Comparison of ENCODE assay signal across 16 cellular contexts in genomic region chr3:138049157-138049919, GRCh38. TPM values are rescaled to one million over a fixed set of nuclear protein-coding genes. Genes with fewer than 3 reads are reported as not detected.
DNase-seq lines count a peak whose midpoint lies in the region; ATAC-seq and TF ChIP-seq lines count a peak whose summit lies in the region.
"Had no signal": no experiment of that assay in that cellular context is flagged by ENCODE, and none has a peak within 500 bp of the region (broad histone marks: within the 10 kb centered on the region; RNA-seq: fewer than 3 reads in every experiment).

No MANE protein-coding gene starts in this region.

- peak overlapping the region; percentile 83 for H2AK9ac ChIP-seq in IMR-90 (replicated peaks; ENCODE audit: low read depth, low read length, poor library complexity)

- H3K4me1 Mint-ChIP-seq in endodermal cell = peaks cover 30% of the 10 kb centered on the region

- H3K4me2 ChIP-seq in IMR-90 (ENCODE audit: low read depth, low read length) = no peak overlapping the region
- H3K4me2 ChIP-seq: PC-9 had no signal

- H3K4me3 Mint-ChIP-seq in endodermal cell = no peak overlapping the region
- H3K4me3 Mint-ChIP-seq: activated CD8-positive, alpha-beta T cell treated with anti-CD3 and anti-CD28 coated beads for 36 hours had no signal

- H3K27me3 Mint-ChIP-seq in endodermal cell (ENCODE audit: insufficient read depth) = peaks cover 9% of the 10 kb centered on the region

- peak overlapping the region in 1 of 2 experiments; percentile 74; a peak in 3 of 4 replicates for H4K8ac ChIP-seq in IMR-90 (ENCODE audit: low read depth in 2 of 2, low read length in 2 of 2)

- in situ Hi-C loops in IMR-90 (cut with MboI; ENCODE audit: low sequenced_read_pairs) = no loop called here

- no peak for TF ChIP-seq POLR2A in IMR-90 (IDR thresholded peaks at IDR 0.05; ENCODE audit: low read depth, low read length)

- BruUV-seq in IMR-90 (replicated peaks; lab: Mats Ljungman, UMichigan) = no TSS peak

- ATAC-seq in IMR-90 (ENCODE audit: low read depth) (peak; percentile 84), HG02588 (IDR thresholded peaks at IDR 0.05; ENCODE audit: unreplicated experiment) (no peak), HG03139 (IDR thresholded peaks at IDR 0.05; ENCODE audit: unreplicated experiment) (no peak)
- ATAC-seq: activated CD8-positive, alpha-beta T cell treated with anti-CD3 and anti-CD28 coated beads for 36 hours had no signal

- peaks cover 2% of the 10 kb centered on the region for H3K36me3 Mint-ChIP-seq in endodermal cell (ENCODE audit: low read depth)

- 79% methylated on average over 3 of the region's 9 CpGs; no CpG with 5 or more reads in 1 of the 2 experiments for WGBS in IMR-90 (ENCODE audit: extremely low coverage in 2 of 2, insufficient read length in 1 of 2), 2 experiments
- WGBS in endodermal cell (ENCODE audit: insufficient coverage in 1 of 2, insufficient read length in 1 of 2), 2 experiments = 85 to 94% methylated on average over 7 to 9 of the region's 9 CpGs

- peak; percentile 18; the same call in 1 of the 2 replicates for TF ChIP-seq RAD21 in IMR-90 (IDR thresholded peaks at IDR 0.05; ENCODE audit: low read length)

- no peaks in the 10 kb centered on the region; the same call in 1 of the 2 replicates for H3K36me3 ChIP-seq in IMR-90 (ENCODE audit: control insufficient read depth, insufficient read depth, low read length)
- H3K36me3 ChIP-seq in endodermal cell (ENCODE audit: control insufficient read depth, insufficient read depth, low read length) = peaks cover 41% of the 10 kb centered on the region

- POLR2A ChIA-PET in IMR-90 (lab: Charles Lee; ENCODE audit: unreplicated experiment) = no interaction called here

- H3K4me3 ChIP-seq in IMR-90 (ENCODE audit: insufficient read depth, low read depth, low read length) = no peak overlapping the region
- no peak overlapping the region for H3K4me3 ChIP-seq in endodermal cell (ENCODE audit: low read length)
- no peak overlapping the region for H3K4me3 ChIP-seq in retinal pigment epithelial cell (ENCODE audit: low read length)
- H3K4me3 ChIP-seq: PC-9 had no signal

- H2AK5ac ChIP-seq in IMR-90 (ENCODE audit: low read depth, low read length) = peak overlapping the region; percentile 94; the same call in 1 of the 2 replicates

- H2AFZ ChIP-seq in IMR-90 (replicated peaks; ENCODE audit: low read length, poor library complexity) = peak overlapping the region; percentile 64
- H2AFZ ChIP-seq: PC-9 had no signal

- CTCF ChIA-PET in IMR-90 (lab: Yijun Ruan, JAX) = interaction anchor here (0.8 kb wide), 1 partner anchor 10 kb away, joined by 3 read pairs; no protein-coding TSS in a partner anchor

- peaks cover 10% of the 10 kb centered on the region for H3K9me1 ChIP-seq in IMR-90 (ENCODE audit: insufficient read depth, low read length)

- H3K4ac ChIP-seq in IMR-90 (ENCODE audit: low read depth, low read length) = peak overlapping the region; percentile 94

- H3K9ac ChIP-seq in IMR-90 (ENCODE audit: low read depth, low read length) (no peak overlapping the region), endodermal cell (ENCODE audit: extremely low read depth, low read length, poor library complexity, severe bottlenecking) (no peak overlapping the region)

- H3K27me3 ChIP-seq in IMR-90 (ENCODE audit: control insufficient read depth, insufficient read depth, low read length) (no peaks in the 10 kb centered on the region), endodermal cell (ENCODE audit: control insufficient read depth, insufficient read depth, low read length, poor library complexity, severe bottlenecking) (no peaks in the 10 kb centered on the region)

- H3K9me3 Mint-ChIP-seq in endodermal cell = no peaks in the 10 kb centered on the region

- H3K18ac ChIP-seq in IMR-90 (ENCODE audit: low read depth, low read length) = peak overlapping the region; percentile 66

- peaks cover 11% of the 10 kb centered on the region for H3K4me1 ChIP-seq in IMR-90 (ENCODE audit: control insufficient read depth, insufficient read depth, low read length)
- H3K4me1 ChIP-seq in endodermal cell (ENCODE audit: control insufficient read depth, insufficient read depth, low read length) = peaks cover 18% of the 10 kb centered on the region

- peak overlapping the region; percentile 86 for H4K91ac ChIP-seq in IMR-90 (ENCODE audit: insufficient read depth, low read depth, low read length)

- peaks cover 4% of the 10 kb centered on the region for H4K20me1 ChIP-seq in IMR-90 (ENCODE audit: insufficient read depth, low read length)

- H3K56ac ChIP-seq in IMR-90 (ENCODE audit: extremely low read depth, insufficient read depth, low read length) = no peak overlapping the region

- intact Hi-C loops in IMR-90 (cut with micrococcal nuclease) = loop anchor here (5.0 to 10.0 kb wide), 2 partner anchors 1015 to 1157 kb away; no protein-coding TSS in a partner anchor

- 0 out of 4 replicates have a peak, but pooled peaks cover 0 to 7% of the 10 kb centered on the region in 2 experiments for H3K79me1 ChIP-seq in IMR-90 (ENCODE audit: low read depth in 1 of 2, low read length in 2 of 2)

- H2BK5ac ChIP-seq in IMR-90 (ENCODE audit: low read depth, low read length, poor library complexity, severe bottlenecking) = peak overlapping the region; percentile 98

- H3K9me3 ChIP-seq in IMR-90 (ENCODE audit: control insufficient read depth, insufficient read depth, low read length) (no peaks in the 10 kb centered on the region), endodermal cell (ENCODE audit: control insufficient read depth, low read length) (no peaks in the 10 kb centered on the region)

- peak overlapping the region; percentile 87 for H3K14ac ChIP-seq in IMR-90 (replicated peaks; ENCODE audit: low read depth, low read length)

- H2BK120ac ChIP-seq in IMR-90 (ENCODE audit: low read depth, low read length) = peak overlapping the region; percentile 88

- H3K23ac ChIP-seq in IMR-90 (ENCODE audit: low read depth, low read length) = no peak overlapping the region

- dilution Hi-C loops in IMR-90 (cut with HindIII; ENCODE audit: low sequenced_read_pairs, unreplicated experiment) = no loop called here

- H3K27ac Mint-ChIP-seq in endodermal cell = peak overlapping the region; percentile 50
- H3K27ac Mint-ChIP-seq: activated CD8-positive, alpha-beta T cell treated with anti-CD3 and anti-CD28 coated beads for 36 hours had no signal

- H3K27ac ChIP-seq in IMR-90 (ENCODE audit: insufficient read depth, low read length) (peak overlapping the region; percentile 93), endodermal cell (ENCODE audit: low read depth, low read length) (no peak overlapping the region)
- H3K27ac ChIP-seq: PC-9 had no signal

- peak overlapping the region; percentile 35 for H4K5ac ChIP-seq in IMR-90 (ENCODE audit: low read depth, low read length)

- DNase-seq in GM04504 (ENCODE audit: low read depth) (peak; percentile 41), IMR-90 (peak; percentile 94), endodermal cell (peak; percentile 79), retinal pigment epithelial cell (ENCODE audit: low read depth) (peak; percentile 23), NCI-H1417 treated with DMSO at 0.1 percent for 48 hours (lab: John Stamatoyannopoulos, UW) (no peak)
- DNase-seq: activated CD8-positive, alpha-beta T cell treated with anti-CD3 and anti-CD28 coated beads for 36 hours; activated naive CD4-positive, alpha-beta T cell treated with Interleukin-2 at 50 U/mL for 16 hours; DMS53; NCI-H2081 treated with DMSO at 0.1 percent for 48 hours; PC-9; posterior cingulate gyrus; stimulated activated CD4-positive, alpha-beta T cell treated with anti-CD3 and anti-CD28 coated beads, Interleukin-2, amount 100 ng/mL, for 48 hours; T-helper 2 cell had no signal

- H2BK15ac ChIP-seq in IMR-90 (ENCODE audit: low read depth, low read length) = no peak overlapping the region

- TF ChIP-seq CTCF in IMR-90 (conservative IDR thresholded peaks at IDR 0.05; ENCODE audit: low read depth, low read length) (peak; percentile 3; the same call in 1 of the 2 replicates), endodermal cell (conservative IDR thresholded peaks at IDR 0.05) (peak; percentile 74), retinal pigment epithelial cell (conservative IDR thresholded peaks at IDR 0.05; ENCODE audit: low read depth, low read length) (peak; percentile 25)

- H2BK20ac ChIP-seq in IMR-90 (ENCODE audit: low read depth, low read length) = peak overlapping the region; percentile 82

TF ChIP-seq in IMR-90, 13 proteins besides CTCF, POLR2A, EP300 and RAD21:
- TF ChIP-seq CEBPB (IDR thresholded peaks at IDR 0.05; ENCODE audit: low read depth, low read length) = peak; percentile 83
- TF ChIP-seq CHD1 (IDR thresholded peaks at IDR 0.05; ENCODE audit: low read depth, low read length) = no peak
- no peak for TF ChIP-seq RCOR1 (IDR thresholded peaks at IDR 0.05; ENCODE audit: insufficient replicate concordance, low read length)
- TF ChIP-seq SMC3 (IDR thresholded peaks at IDR 0.05; ENCODE audit: low read depth, low read length) = no peak
- TF ChIP-seq USF2 (IDR thresholded peaks at IDR 0.05; ENCODE audit: low read depth, low read length) = peak; percentile 69; the same call in 1 of the 2 replicates
- peak; percentile 43; the same call in 1 of the 2 replicates for TF ChIP-seq RFX5 (IDR thresholded peaks at IDR 0.05; ENCODE audit: low read depth, low read length)
- no peak for TF ChIP-seq MAFK (IDR thresholded peaks at IDR 0.05; ENCODE audit: low read depth, low read length)

RNA-seq across cellular contexts. Expression of gene CLDN18, which starts 39.4 kb away (rescaled TPM):
- total RNA-seq in IMR-90 (2012; rRNA removed) = not detected in 2 replicates
- polyA plus RNA-seq in IMR-90 (2012; rRNA removed) = not detected in 2 replicates
- not detected in 2 replicates for polyA plus RNA-seq in IMR-90 (2012; cell fraction: cytosol; rRNA removed)
- not detected in 2 replicates for polyA plus RNA-seq in IMR-90 (2012; cell fraction: nucleus; rRNA removed; ENCODE audit: low replicate concordance)
- total RNA-seq in endodermal cell = under 1 TPM; 0.13 to 0.27 TPM
- 0.71 TPM for polyA plus RNA-seq in endodermal cell (2013, experiment 1 of 2)
- polyA plus RNA-seq in endodermal cell (2013, experiment 2 of 2) = 0.58 TPM
- total RNA-seq: activated CD8-positive, alpha-beta T cell treated with anti-CD3 and anti-CD28 coated beads for 36 hours; lung microvascular endothelial cell; PC-9 had no signal

Comparison
In these comparisons a context has a peak if more than half of its experiments do, and no peak if none do; other contexts are left out.
1. CTCF ChIP-seq: peak in every context shown above with its lines; median percentile 74 in endodermal cell; 25 in retinal pigment epithelial cell; 3 in IMR-90.